34 cellular contexts compared by ENCODE assay signal in the genomic region with DNA sequence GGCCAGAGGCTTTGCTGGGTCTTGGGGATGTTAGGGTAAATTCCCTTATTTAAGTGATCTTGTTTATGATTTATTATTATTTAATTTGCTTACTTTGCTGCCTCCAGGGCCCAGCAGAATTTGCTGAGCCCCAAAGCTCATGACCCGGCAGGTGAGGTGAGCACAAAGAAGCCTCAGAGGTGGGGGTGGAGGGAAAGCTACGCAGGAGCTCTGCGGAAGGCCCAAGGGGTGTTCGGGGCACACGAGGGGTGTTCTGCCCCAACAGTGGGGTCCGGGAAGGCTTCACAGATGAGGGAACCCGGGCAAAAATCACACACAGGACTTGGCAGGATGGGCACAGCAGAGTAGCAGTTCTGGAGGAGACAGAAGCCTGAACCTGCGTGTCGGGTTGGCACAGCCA. TPM values are rescaled to one million over a fixed set of nuclear protein-coding genes. Genes with fewer than 3 reads are reported as not detected.
"Had no signal": no experiment of that assay in that cellular context is flagged by ENCODE, and none has a peak within 500 bp of the region (broad histone marks: within the 10 kb centered on the region; RNA-seq: fewer than 3 reads in every experiment).

No MANE protein-coding gene starts in this region.

- H3K36me3 ChIP-seq: ascending aorta, cardiac muscle cell, WERI-Rb-1 had no signal

- H3K27ac ChIP-seq: ascending aorta, cardiac muscle cell, KMS-11, Peyer's patch, WERI-Rb-1 had no signal

- H3K4me2 ChIP-seq: KMS-11 had no signal

- H3K4me3 ChIP-seq: ascending aorta, cardiac muscle cell, Peyer's patch had no signal

- H3K9me3 ChIP-seq: ascending aorta, Peyer's patch had no signal

- DNase-seq: activated CD4-positive, alpha-beta memory T cell treated with anti-CD3 and anti-CD28 coated beads, Interleukin-2, amount 10 ng/mL, durations not matched to agents 7 days and 5 days; activated CD4-positive, alpha-beta T cell treated with anti-CD3 and anti-CD28 coated beads for 1 hour; activated CD4-positive, alpha-beta T cell treated with anti-CD3 and anti-CD28 coated beads for 48 hours; activated CD4-positive, CD25-positive, alpha-beta regulatory T cell; activated CD8-positive, alpha-beta memory T cell treated with anti-CD3 and anti-CD28 coated beads for 24 hours; activated CD8-positive, alpha-beta memory T cell treated with anti-CD3 and anti-CD28 coated beads, Interleukin-2, amount 10 ng/mL, durations not matched to agents 7 days and 5 days; activated CD8-positive, alpha-beta memory T cell treated with anti-CD3 and anti-CD28 coated beads, Interleukin-2, amount 50 U/mL, for 48 hours; activated effector memory CD4-positive, alpha-beta T cell treated with anti-CD3 and anti-CD28 coated beads, Interleukin-2, amount 50 U/mL, for 16 hours; activated naive CD4-positive, alpha-beta T cell; activated naive CD4-positive, alpha-beta T cell treated with anti-CD3 and anti-CD28 coated beads, Interleukin-2, amount 50 U/mL, for 16 hours; activated naive CD8-positive, alpha-beta T cell treated with anti-CD3 and anti-CD28 coated beads for 36 hours; activated T-cell treated with anti-CD3 and anti-CD28 coated beads, Interleukin-2, amount 50 U/mL, for 48 hours; amniotic stem cell; MM.1S; MV-4-11; NCI-H1092; NCI-H1436 treated with DMSO at 0.1 percent for 48 hours; NCI-H1694 treated with DMSO at 0.1 percent for 48 hours; NCI-H2029; NCI-H510A; NCI-H526; NCI-H748 treated with DMSO at 0.1 percent for 48 hours; NK-92 treated with Interleukin-12 subunit alpha and Interleukin-12 subunit beta, amount 100 ng/mL, for 24 hours; PC-3; Peyer's patch; RPMI8226; T1000; WERI-Rb-1 had no signal

- ATAC-seq: activated CD8-positive, alpha-beta memory T cell treated with anti-CD3 and anti-CD28 coated beads, Interleukin-2, amount 10 ng/mL, durations not matched to agents 7 days and 5 days; PC-3 had no signal

- H3K9ac ChIP-seq: KMS-11 had no signal

- H3K27me3 ChIP-seq: ascending aorta, cardiac muscle cell, Peyer's patch had no signal

RNA-seq across cellular contexts. Expression of a gene that starts 6.7 kb away (rescaled TPM):
- total RNA-seq: activated CD4-positive, alpha-beta memory T cell treated with anti-CD3 and anti-CD28 coated beads, Interleukin-2, amount 10 ng/mL, durations not matched to agents 7 days and 5 days; activated CD8-positive, alpha-beta memory T cell treated with anti-CD3 and anti-CD28 coated beads, Interleukin-2, amount 10 ng/mL, durations not matched to agents 7 days and 5 days; activated naive CD8-positive, alpha-beta T cell treated with anti-CD3 and anti-CD28 coated beads for 36 hours; ascending aorta; LHCN-M2; PC-3; Peyer's patch; T-helper 1 cell treated with Interleukin-12 subunit alpha and Interleukin-12 subunit beta and Interleukin-4 antibody, amounts not matched to agents 30 ng/mL and 1 ng/mL, for 36 hours; T-helper 2 cell treated with Interferon-gamma antibody and Interleukin-4, amounts not matched to agents 100 ng/mL and 5 ng/mL, for 36 hours had no signal
